ENCODE assay signal across 8 cellular contexts in the genomic region with DNA sequence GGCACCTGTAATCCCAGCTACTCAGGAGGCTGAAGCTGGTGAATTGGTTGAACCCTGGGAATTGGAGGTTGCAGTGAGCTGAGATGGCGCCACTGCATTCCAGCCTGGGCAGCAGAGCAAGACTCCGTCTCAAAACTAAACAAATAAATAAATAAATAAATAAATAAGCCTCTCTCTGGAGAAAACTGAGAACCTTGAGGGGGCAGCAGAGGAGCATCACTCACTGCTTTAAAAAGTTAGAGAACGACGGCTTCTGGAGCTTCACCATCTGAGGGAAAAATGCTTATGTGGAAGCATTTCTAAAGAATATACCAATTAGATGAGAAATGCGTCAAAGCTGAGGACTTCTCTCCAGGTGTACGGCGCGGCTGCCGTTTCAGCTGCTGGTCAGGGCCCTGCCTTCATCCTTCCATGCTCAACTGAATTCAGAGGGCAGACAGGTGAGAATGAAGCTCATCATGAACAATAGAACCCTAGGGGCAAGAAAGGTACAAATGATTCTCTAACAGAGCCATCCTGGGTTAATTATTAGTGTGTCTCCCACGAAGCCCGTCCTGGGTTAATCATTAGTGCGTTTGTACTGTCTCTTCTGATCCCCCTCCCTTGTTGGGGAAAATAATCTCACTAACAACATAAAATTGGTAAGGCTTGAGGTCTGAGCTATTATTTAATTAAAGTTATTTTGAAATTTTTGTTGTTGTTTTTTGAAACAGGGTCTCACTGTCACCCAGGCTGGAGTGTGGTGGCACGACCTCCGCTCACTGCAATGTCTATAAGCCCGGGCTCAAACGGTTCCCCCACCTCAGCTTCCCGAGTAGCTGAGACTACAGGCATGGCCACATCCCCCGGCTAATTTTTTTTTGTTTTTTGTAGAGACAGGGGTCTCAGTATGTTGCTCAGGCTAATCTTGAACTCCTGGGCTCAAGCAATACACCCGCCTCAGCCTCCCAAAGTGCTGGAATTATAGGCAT.
DNase-seq lines count a peak whose midpoint lies in the region; ATAC-seq and TF ChIP-seq lines count a peak whose summit lies in the region.

No MANE protein-coding gene starts in this region.

- peak; percentile 50 for DNase-seq in NCI-H748 (lab: John Stamatoyannopoulos, UW; ENCODE audit: unreplicated experiment)
- no peak for DNase-seq in NCI-H748 treated with DMSO at 0.1 percent for 48 hours (lab: John Stamatoyannopoulos, UW)
- peak; percentile 18 for DNase-seq in RWPE1 (ENCODE audit: low spot score)
- peak; percentile 43 for DNase-seq in fibroblast of the conjunctiva (ENCODE audit: low read depth)
- DNase-seq in superior temporal gyrus (ENCODE audit: extremely low spot score) = peak; percentile 56
- DNase-seq in activated CD4-positive, alpha-beta T cell treated with anti-CD3 and anti-CD28 coated beads, Interleukin-2, amount 50 U/mL, for 48 hours = no peak

- TF ChIP-seq CTCF in RWPE1 (conservative IDR thresholded peaks at IDR 0.05; ENCODE audit: low read depth) = no peak

- POLR2A ChIA-PET in RWPE1 (lab: Yijun Ruan, JAX; ENCODE audit: low non-redundant PET) = interaction anchor here (0.6 kb wide), 1 partner anchor 279 kb away, joined by 3 read pairs; no protein-coding TSS in a partner anchor

- CTCF ChIA-PET in RWPE1 (lab: Yijun Ruan, JAX) = interaction anchor here (0.6 to 1.5 kb wide), 8 partner anchors 9 to 647 kb away, joined by 3 to 7 read pairs (median 4); no protein-coding TSS in a partner anchor

- H3K27ac ChIP-seq in RWPE1 = no peak overlapping the region

- ATAC-seq in GM18517 (IDR thresholded peaks at IDR 0.05; ENCODE audit: unreplicated experiment) (no peak), HG03196 (IDR thresholded peaks at IDR 0.05; ENCODE audit: unreplicated experiment) (no peak)

Comparison
In these comparisons a context has a peak if more than half of its experiments do, and no peak if none do; other contexts are left out.
1. DNase-seq: peak in NCI-H748 (single experiment), RWPE1 (single experiment), fibroblast of the conjunctiva (single experiment) and superior temporal gyrus (single experiment); none in NCI-H748 treated with DMSO at 0.1 percent for 48 hours (single experiment) and activated CD4-positive, alpha-beta T cell treated with anti-CD3 and anti-CD28 coated beads, Interleukin-2, amount 50 U/mL, for 48 hours (0 of 2).